ENCODE assay signal across 8 cellular contexts in the genomic region with DNA sequence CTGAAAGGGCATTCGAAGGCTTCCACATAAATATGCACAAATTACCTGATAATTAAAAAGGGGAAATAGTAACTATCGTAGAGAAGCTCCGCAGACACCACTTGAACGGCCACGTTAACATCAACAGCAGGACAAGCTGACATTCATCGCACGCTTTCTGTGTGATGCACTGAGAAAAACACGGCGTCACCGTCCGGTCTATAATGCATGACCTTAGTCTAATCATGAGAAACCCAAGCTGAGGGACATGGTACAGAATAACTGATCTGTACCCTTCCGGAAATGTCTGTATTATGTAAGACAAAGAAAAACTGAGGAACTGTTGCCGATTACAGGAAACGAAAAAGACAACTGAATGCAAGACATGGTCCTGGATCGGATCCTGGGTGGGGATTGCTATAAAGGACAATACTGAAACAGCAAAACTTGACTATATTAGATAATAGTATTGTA. TPM values are rescaled to one million over a fixed set of nuclear protein-coding genes. Genes with fewer than 3 reads are reported as not detected.
DNase-seq lines count a peak whose midpoint lies in the region; ATAC-seq, FAIRE-seq and TF ChIP-seq lines count a peak whose summit lies in the region.

No MANE protein-coding gene starts in this region.

- ATAC-seq in activated CD8-positive, alpha-beta T cell treated with anti-CD3 and anti-CD28 coated beads for 36 hours = peak; percentile 31

- peaks cover 23% of the 10 kb centered on the region for H3K4me1 Mint-ChIP-seq in activated CD8-positive, alpha-beta T cell treated with anti-CD3 and anti-CD28 coated beads for 36 hours (ENCODE audit: low read depth)
- H3K4me1 Mint-ChIP-seq in osteocyte (ENCODE audit: unreplicated experiment) = peaks cover 51% of the 10 kb centered on the region

- peak overlapping the region; percentile 99 for H3K27ac Mint-ChIP-seq in activated CD8-positive, alpha-beta T cell treated with anti-CD3 and anti-CD28 coated beads for 36 hours
- H3K27ac Mint-ChIP-seq in osteocyte (ENCODE audit: unreplicated experiment) = peak overlapping the region; percentile 88

- peak overlapping the region; percentile 94 for H3K4me3 Mint-ChIP-seq in activated CD8-positive, alpha-beta T cell treated with anti-CD3 and anti-CD28 coated beads for 36 hours
- H3K4me3 Mint-ChIP-seq in osteocyte (ENCODE audit: unreplicated experiment) = peak overlapping the region; percentile 81

- H3K9me3 Mint-ChIP-seq in activated CD8-positive, alpha-beta T cell treated with anti-CD3 and anti-CD28 coated beads for 36 hours = no peaks in the 10 kb centered on the region
- no peaks in the 10 kb centered on the region for H3K9me3 Mint-ChIP-seq in osteocyte (ENCODE audit: unreplicated experiment)

- no peaks in the 10 kb centered on the region for H3K27me3 Mint-ChIP-seq in activated CD8-positive, alpha-beta T cell treated with anti-CD3 and anti-CD28 coated beads for 36 hours
- no peaks in the 10 kb centered on the region for H3K27me3 Mint-ChIP-seq in osteocyte (ENCODE audit: unreplicated experiment)

- TF ChIP-seq CTCF in GM12865 (IDR thresholded peaks at IDR 0.05; ENCODE audit: insufficient read depth, low read depth, low read length, missing control alignments) (no peak), osteocyte (IDR thresholded peaks at IDR 0.05) (no peak)
- TF ChIP-seq CTCF in activated CD8-positive, alpha-beta T cell treated with anti-CD3 and anti-CD28 coated beads for 36 hours (IDR thresholded peaks at IDR 0.05) = no peak

- no peak for TF ChIP-seq POLR2A in erythroblast (IDR thresholded peaks at IDR 0.05; ENCODE audit: low read length)

- FAIRE-seq in GM19239 (lab: Jason Lieb, UNC) = no peak

- DNase-seq in GM12865 (ENCODE audit: low read depth) (peak; percentile 74), HEK293T (ENCODE audit: extremely low spot score) (no peak), NCI-H1694 (lab: John Stamatoyannopoulos, UW) (peak; percentile 50), erythroblast (lab: John Stamatoyannopoulos, UW) (peak; percentile 84 to 86), osteocyte (ENCODE audit: extremely low spot score, unreplicated experiment) (no peak), iPS-NIHi7 (ENCODE audit: extremely low spot score) (no peak), GM19239 (ENCODE audit: insufficient read length, low spot score) (no peak)
- peak; percentile 82 for DNase-seq in activated CD8-positive, alpha-beta T cell treated with anti-CD3 and anti-CD28 coated beads for 36 hours

- POLR2A ChIA-PET in HEK293T (lab: Yijun Ruan, JAX) = interaction anchor here (0.7 to 5.3 kb wide), 12 partner anchors 11 to 162 kb away, joined by 3 to 34 read pairs (median 6); a partner anchor contains a TSS
- POLR2A ChIA-PET in activated CD8-positive, alpha-beta T cell treated with anti-CD3 and anti-CD28 coated beads for 36 hours (lab: Charles Lee) = interaction anchor here (0.7 to 3.1 kb wide), 21 partner anchors 10 to 335 kb away, joined by 3 to 33 read pairs (median 4); a partner anchor contains a TSS

- peaks cover 17% of the 10 kb centered on the region for H3K36me3 Mint-ChIP-seq in activated CD8-positive, alpha-beta T cell treated with anti-CD3 and anti-CD28 coated beads for 36 hours (ENCODE audit: low read depth)
- peaks cover 3% of the 10 kb centered on the region for H3K36me3 Mint-ChIP-seq in osteocyte (ENCODE audit: unreplicated experiment)

- CTCF ChIA-PET in HEK293T (lab: Yijun Ruan, JAX) = interaction anchor here (0.5 to 0.9 kb wide), 4 partner anchors 10 to 95 kb away, joined by 3 read pairs; a partner anchor contains a TSS
- CTCF ChIA-PET in activated CD8-positive, alpha-beta T cell treated with anti-CD3 and anti-CD28 coated beads for 36 hours (lab: Charles Lee) = interaction anchor here (0.9 to 1.8 kb wide), 3 partner anchors 15 to 117 kb away, joined by 3 to 9 read pairs (median 4); a partner anchor contains a TSS

- intact Hi-C loops in activated CD8-positive, alpha-beta T cell treated with anti-CD3 and anti-CD28 coated beads for 36 hours (cut with micrococcal nuclease) = no loop called here

- H3K4me3 ChIP-seq in GM12865 (ENCODE audit: low read depth, low read length) = peak overlapping the region; percentile 94

TF ChIP-seq in HEK293T, 16 proteins besides CTCF, POLR2A, EP300 and RAD21:
- 0 out of 2 replicates have a peak, but pooled peaks have one; percentile 46 for TF ChIP-seq FOXK2 (IDR thresholded peaks at IDR 0.05)
- no peak for TF ChIP-seq TARDBP (IDR thresholded peaks at IDR 0.05)
TF ChIP-seq in HEK293T: peak in this region for 1.

RNA-seq across cellular contexts. Expression of a gene that starts 0.7 kb away (rescaled TPM):
- total RNA-seq in activated CD8-positive, alpha-beta T cell treated with anti-CD3 and anti-CD28 coated beads for 36 hours = 100 to 1,000 TPM; 150 to 151 TPM
- total RNA-seq in osteocyte = 49.0 and 49.7 TPM in 2 replicates

RNA-seq across cellular contexts. Expression of a gene that starts 14.7 kb away (rescaled TPM):
- 10 to 100 TPM; 46.1 to 47.9 TPM for total RNA-seq in activated CD8-positive, alpha-beta T cell treated with anti-CD3 and anti-CD28 coated beads for 36 hours
- 82.8 and 85.0 TPM in 2 replicates for total RNA-seq in osteocyte

RNA-seq across cellular contexts. Expression of a gene that starts 45.9 kb away (rescaled TPM):
- total RNA-seq in activated CD8-positive, alpha-beta T cell treated with anti-CD3 and anti-CD28 coated beads for 36 hours = under 1 TPM in 1 of 2 experiments, not detected in 1; 0.23 TPM
- 0.43 TPM in 1 of 2 replicates, not detected in the other for total RNA-seq in osteocyte

Comparison
In these comparisons a context has a peak if more than half of its experiments do, and no peak if none do; other contexts are left out.
1. DNase-seq: peak in GM12865 (single experiment), NCI-H1694 (single experiment), activated CD8-positive, alpha-beta T cell treated with anti-CD3 and anti-CD28 coated beads for 36 hours (single experiment) and erythroblast (2 of 2); none in HEK293T (single experiment), osteocyte (single experiment), iPS-NIHi7 (single experiment) and GM19239 (single experiment).